Comparison of ENCODE assay signal across 25 cellular contexts in genomic region chr11:9784602-9785315, GRCh38.
DNase-seq lines count a peak whose midpoint lies in the region; ATAC-seq and TF ChIP-seq lines count a peak whose summit lies in the region.
"Had no signal": no experiment of that assay in that cellular context is flagged by ENCODE, and none has a peak within 500 bp of the region (broad histone marks: within the 10 kb centered on the region; RNA-seq: fewer than 3 reads in every experiment).

No MANE protein-coding gene starts in this region.

- in situ Hi-C loops in Panc1 (cut with HindIII; ENCODE audit: low pct_unique_long_range_greater_than_20kb, low sequenced_read_pairs) = no loop called here

- H3K27ac ChIP-seq in AG04450 (ENCODE audit: low read depth, low read length) (peak overlapping the region; percentile 62), Panc1 (ENCODE audit: low read length) (peak overlapping the region; percentile 86), mesodermal cell (ENCODE audit: low read depth, low read length, severe bottlenecking) (peak overlapping the region; percentile 18)
- H3K27ac ChIP-seq: neutrophil, SJSA1, suprapubic skin had no signal

- POLR2A ChIA-PET in AG04450 (lab: Yijun Ruan, JAX) = interaction anchor here (0.7 kb wide), 1 partner anchor 26 kb away, joined by 4 read pairs; no protein-coding TSS in a partner anchor
- POLR2A ChIA-PET in Panc1 (lab: Charles Lee) = no interaction called here

- BruUV-seq in Panc1 (replicated peaks; lab: Mats Ljungman, UMichigan) = no TSS peak

- no peak overlapping the region for H3K4me3 ChIP-seq in AG04450 (ENCODE audit: low read depth, low read length)
- no peak overlapping the region for H3K4me3 ChIP-seq in Panc1 (ENCODE audit: low read depth in 2 of 2, low read length in 2 of 2)
- no peak overlapping the region for H3K4me3 ChIP-seq in fibroblast of the aortic adventitia (ENCODE audit: low read depth, low read length)
- no peak overlapping the region for H3K4me3 ChIP-seq in mesodermal cell (ENCODE audit: extremely low read depth, insufficient read depth, low read length, poor library complexity, severe bottlenecking)
- H3K4me3 ChIP-seq: SJSA1, suprapubic skin had no signal

- H3K36me3 ChIP-seq in Panc1 (ENCODE audit: control insufficient read depth, insufficient read depth, low read length) = peaks cover 11% of the 10 kb centered on the region; the same call in 1 of the 2 replicates
- peaks cover 80% of the 10 kb centered on the region for H3K36me3 ChIP-seq in mesodermal cell (ENCODE audit: control insufficient read depth, insufficient read depth, low read length)

- WGBS in mesodermal cell (ENCODE audit: insufficient coverage in 2 of 2), 2 experiments = 95 to 100% methylated on average over 1 to 4 of the region's 6 CpGs

- TF ChIP-seq CTCF in AG04450 (IDR thresholded peaks at IDR 0.05; ENCODE audit: low read depth, low read length) = no peak
- no peak for TF ChIP-seq CTCF in Panc1 (IDR thresholded peaks at IDR 0.05)
- TF ChIP-seq CTCF in fibroblast of the aortic adventitia (IDR thresholded peaks at IDR 0.05; ENCODE audit: insufficient read depth, low read length) = no peak

- H3K4me1 ChIP-seq in Panc1 (ENCODE audit: control insufficient read depth, insufficient read depth, low read length) = peaks cover 18% of the 10 kb centered on the region
- peaks cover 6% of the 10 kb centered on the region for H3K4me1 ChIP-seq in mesodermal cell (ENCODE audit: control insufficient read depth, insufficient read depth, low read length, poor library complexity, severe bottlenecking)
- H3K4me1 ChIP-seq: SJSA1, suprapubic skin had no signal

- H3K9me3 ChIP-seq in AG04450 (ENCODE audit: control insufficient read depth, insufficient read depth, low read length) = no peaks in the 10 kb centered on the region
- H3K9me3 ChIP-seq in Panc1 (ENCODE audit: control insufficient read depth, insufficient read depth, low read depth, low read length) = no peaks in the 10 kb centered on the region
- H3K9me3 ChIP-seq in mesodermal cell (ENCODE audit: control insufficient read depth, low read length) = no peaks in the 10 kb centered on the region
- H3K9me3 ChIP-seq: neutrophil, SJSA1, suprapubic skin had no signal

- H3K27me3 ChIP-seq in AG04450 (ENCODE audit: control insufficient read depth, insufficient read depth, low read length) = no peaks in the 10 kb centered on the region
- H3K27me3 ChIP-seq in Panc1 (ENCODE audit: control insufficient read depth, insufficient read depth, low read length) = no peaks in the 10 kb centered on the region
- H3K27me3 ChIP-seq: neutrophil, SJSA1, suprapubic skin had no signal

- CTCF ChIA-PET in AG04450 (lab: Charles Lee) = interaction anchor here (0.7 kb wide), 1 partner anchor 43 kb away, joined by 3 read pairs; no protein-coding TSS in a partner anchor
- CTCF ChIA-PET in Panc1 (lab: Charles Lee) = no interaction called here

- intact Hi-C loops in Panc1 (cut with micrococcal nuclease; ENCODE audit: unreplicated experiment) = no loop called here

- DNase-seq in AG04450 (ENCODE audit: low read depth, low spot score) = no peak
- DNase-seq in Panc1 (ENCODE audit: low read depth, low spot score) = no peak
- peak; percentile 40 for DNase-seq in fibroblast of the aortic adventitia (ENCODE audit: low read depth)
- no peak for DNase-seq in anterior cingulate cortex (lab: John Stamatoyannopoulos, UW)
- no peak for DNase-seq in NCI-H82 (lab: John Stamatoyannopoulos, UW)
- DNase-seq: activated CD4-positive, alpha-beta T cell treated with anti-CD3 and anti-CD28 coated beads, Interleukin-2, amount 50 U/mL, for 48 hours; activated gamma-delta T cell; CD4-positive, CD25-positive, alpha-beta regulatory T cell; central memory CD4-positive, alpha-beta T cell; GF-D8; MM.1S; NCI-H1436 treated with DMSO at 0.1 percent for 48 hours; NCI-H2171; NCI-H69; PC-3; stimulated activated CD8-positive, alpha-beta memory T cell treated with anti-CD3 and anti-CD28 coated beads, Interleukin-4, amount 100 ng/mL, for 48 hours; T-helper 2 cell had no signal

- ATAC-seq in Panc1 = no peak
- no peak for ATAC-seq in HG03025 (IDR thresholded peaks at IDR 0.05; ENCODE audit: low FRiP score, unreplicated experiment)
- ATAC-seq in SK-N-SH treated with all-trans-retinoic acid at 6 μM for 48 hours = no peak
- ATAC-seq: left lobe of liver, PC-3, WTC11 had no signal

TF ChIP-seq in SK-N-SH treated with all-trans-retinoic acid at 6 μM for 48 hours, 23 proteins besides CTCF, POLR2A, EP300 and RAD21:
- TF ChIP-seq ZNF8 (CRISPR knock-in tag; IDR thresholded peaks at IDR 0.05) (no peak), CSDC2 (CRISPR knock-in tag; IDR thresholded peaks at IDR 0.05) (no peak), ZC3H10 (CRISPR knock-in tag; IDR thresholded peaks at IDR 0.05) (no peak), BACH2 (CRISPR knock-in tag; IDR thresholded peaks at IDR 0.05; ENCODE audit: borderline replicate concordance) (no peak), CSRNP3 (CRISPR knock-in tag; IDR thresholded peaks at IDR 0.05) (no peak)

Comparison
In these comparisons a context has a peak if more than half of its experiments do, and no peak if none do; other contexts are left out.
1. H3K27ac ChIP-seq: peak in every context shown above with its lines; median percentile 86 in Panc1; 62 in AG04450; 18 in mesodermal cell.